ENCODE assay signal across 8 cellular contexts in the genomic region with DNA sequence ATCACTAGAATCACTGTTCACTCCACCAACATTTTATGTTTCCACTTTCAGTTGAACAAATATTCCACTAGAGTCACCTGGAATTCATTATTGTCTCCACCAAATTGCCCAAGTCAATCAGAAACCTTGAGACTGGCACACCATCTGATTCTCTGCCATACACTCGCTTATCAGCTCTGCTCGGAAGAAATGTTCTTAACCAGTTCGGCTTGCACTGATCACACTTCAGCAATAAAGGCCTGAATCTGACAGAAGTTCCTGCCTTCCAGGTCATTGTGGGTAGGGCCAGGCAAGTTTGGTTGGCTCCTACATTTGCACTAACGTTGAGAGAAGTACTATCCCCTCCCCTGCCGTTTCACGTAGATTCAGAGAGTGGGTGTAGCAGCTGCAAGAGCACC. TPM values are rescaled to one million over a fixed set of nuclear protein-coding genes. Genes with fewer than 3 reads are reported as not detected.
DNase-seq lines count a peak whose midpoint lies in the region; ATAC-seq and TF ChIP-seq lines count a peak whose summit lies in the region.

No MANE protein-coding gene starts in this region.

- CTCF ChIA-PET in MCF 10A (lab: Yijun Ruan, JAX), result interaction anchor here (0.6 to 2.1 kb wide), 8 partner anchors 12 to 311 kb away, joined by 3 to 9 read pairs (median 3); partner anchors contain the start of gene HAX1

- POLR2A ChIA-PET in MCF 10A (lab: Yijun Ruan, JAX), result interaction anchor here (0.6 to 8.6 kb wide), 28 partner anchors 9 to 571 kb away, joined by 3 to 140 read pairs (median 4); partner anchors contain the start of genes CREB3L4, CRTC2, JTB and RPS27

- H3K4me1 ChIP-seq in mononuclear cell (ENCODE audit: insufficient read depth, low read length), result peaks cover 61% of the 10 kb centered on the region

- no peaks in the 10 kb centered on the region for H3K27me3 ChIP-seq in mononuclear cell (ENCODE audit: insufficient read depth, low read length)

- H3K4me3 Mint-ChIP-seq in stimulated activated naive CD8-positive, alpha-beta T cell treated with anti-CD3 and anti-CD28 coated beads, Interleukin-15, Interleukin-2, amounts not matched to agents 100 ng/mL and 50 ng/mL, for 24 hours, result peak overlapping the region; percentile 99
- peak overlapping the region; percentile 92 for H3K4me3 Mint-ChIP-seq in MCF 10A (ENCODE audit: unreplicated experiment)

- H3K9me3 Mint-ChIP-seq in stimulated activated naive CD8-positive, alpha-beta T cell treated with anti-CD3 and anti-CD28 coated beads, Interleukin-15, Interleukin-2, amounts not matched to agents 100 ng/mL and 50 ng/mL, for 24 hours, result no peaks in the 10 kb centered on the region
- H3K9me3 Mint-ChIP-seq in MCF 10A (ENCODE audit: unreplicated experiment), result no peaks in the 10 kb centered on the region

- TSS peak; percentile 32 for BruUV-seq in MCF 10A (replicated peaks; lab: Mats Ljungman, UMichigan)

- no peaks in the 10 kb centered on the region for H3K27me3 Mint-ChIP-seq in stimulated activated naive CD8-positive, alpha-beta T cell treated with anti-CD3 and anti-CD28 coated beads, Interleukin-15, Interleukin-2, amounts not matched to agents 100 ng/mL and 50 ng/mL, for 24 hours
- H3K27me3 Mint-ChIP-seq in MCF 10A (ENCODE audit: insufficient read depth, unreplicated experiment), result no peaks in the 10 kb centered on the region

- H3K4me1 Mint-ChIP-seq in stimulated activated naive CD8-positive, alpha-beta T cell treated with anti-CD3 and anti-CD28 coated beads, Interleukin-15, Interleukin-2, amounts not matched to agents 100 ng/mL and 50 ng/mL, for 24 hours (ENCODE audit: low read depth), result peaks cover 67% of the 10 kb centered on the region
- H3K4me1 Mint-ChIP-seq in MCF 10A (ENCODE audit: insufficient read depth, unreplicated experiment), result peaks cover 40% of the 10 kb centered on the region

- peaks cover 46% of the 10 kb centered on the region for H3K36me3 Mint-ChIP-seq in stimulated activated naive CD8-positive, alpha-beta T cell treated with anti-CD3 and anti-CD28 coated beads, Interleukin-15, Interleukin-2, amounts not matched to agents 100 ng/mL and 50 ng/mL, for 24 hours (ENCODE audit: low read depth)
- peaks cover 29% of the 10 kb centered on the region for H3K36me3 Mint-ChIP-seq in MCF 10A (ENCODE audit: insufficient read depth, unreplicated experiment)

- TF ChIP-seq CTCF in MCF 10A (IDR thresholded peaks at IDR 0.05; ENCODE audit: unreplicated experiment), result no peak

- DNase-seq in stimulated activated naive CD8-positive, alpha-beta T cell treated with anti-CD3 and anti-CD28 coated beads, Interleukin-15, Interleukin-2, amounts not matched to agents 100 U/mL and 50 U/mL, for 24 hours, result no peak
- DNase-seq in MCF 10A (ENCODE audit: unreplicated experiment) (no peak), NCI-H1048 (lab: John Stamatoyannopoulos, UW) (no peak), NCI-H69 (lab: John Stamatoyannopoulos, UW) (no peak), NCI-H1105 (lab: John Stamatoyannopoulos, UW) (no peak), AG20443 (ENCODE audit: low spot score) (no peak)

- no peaks in the 10 kb centered on the region for H3K9me3 ChIP-seq in mononuclear cell (ENCODE audit: low read depth, low read length)

- H3K4me3 ChIP-seq in mononuclear cell (ENCODE audit: low read length), result peak overlapping the region; percentile 97

- ATAC-seq in stimulated activated naive CD8-positive, alpha-beta T cell treated with anti-CD3 and anti-CD28 coated beads, Interleukin-15, Interleukin-2, amounts not matched to agents 100 U/mL and 50 U/mL, for 24 hours, result no peak

- peak overlapping the region; percentile 99 for H3K27ac Mint-ChIP-seq in stimulated activated naive CD8-positive, alpha-beta T cell treated with anti-CD3 and anti-CD28 coated beads, Interleukin-15, Interleukin-2, amounts not matched to agents 100 ng/mL and 50 ng/mL, for 24 hours
- peak overlapping the region; percentile 96 for H3K27ac Mint-ChIP-seq in MCF 10A (ENCODE audit: low read depth, unreplicated experiment)

- intact Hi-C loops in MCF 10A (cut with micrococcal nuclease), result loop anchor here (1.0 to 10.0 kb wide), 3 partner anchors 192 to 387 kb away; partner anchors contain the start of gene RPS27

RNA-seq across cellular contexts. Expression of gene TPM3, which starts 10.0 kb away (rescaled TPM):
- total RNA-seq in MCF 10A (2022) (625 and 698 TPM in 2 replicates), mononuclear cell (973 TPM)

RNA-seq across cellular contexts. Expression of gene CFAP141, which starts 24.2 kb away (rescaled TPM):
- total RNA-seq in MCF 10A (2022), result not detected in 2 replicates
- not detected for total RNA-seq in mononuclear cell

RNA-seq across cellular contexts. Expression of gene NUP210L, which starts 27.1 kb away (rescaled TPM):
- total RNA-seq in MCF 10A (2022) (0.05 and 0.10 TPM in 2 replicates), mononuclear cell (under 0.01 TPM)

RNA-seq across cellular contexts. Expression of gene UBAP2L, which starts 38.8 kb away (rescaled TPM):
- total RNA-seq in MCF 10A (2022) (219 and 223 TPM in 2 replicates), mononuclear cell (109 TPM)
